ENCODE assay signal across 11 cellular contexts in genomic region chr4:91064157-91064853, GRCh38.
DNase-seq lines count a peak whose midpoint lies in the region; ATAC-seq, FAIRE-seq and TF ChIP-seq lines count a peak whose summit lies in the region.
"Had no signal": no experiment of that assay in that cellular context is flagged by ENCODE, and none has a peak within 500 bp of the region (broad histone marks: within the 10 kb centered on the region; RNA-seq: fewer than 3 reads in every experiment).

No MANE protein-coding gene starts in this region.

- H3K9me3 ChIP-seq in keratinocyte (ENCODE audit: control insufficient read depth, low read depth, low read length) = no peaks in the 10 kb centered on the region
- H3K9me3 ChIP-seq: spleen had no signal

- DNase-seq in COLO668 (lab: John Stamatoyannopoulos, UW; ENCODE audit: unreplicated experiment) (peak; percentile 76), NCI-H1105 treated with DMSO at 0.1 percent for 48 hours (lab: John Stamatoyannopoulos, UW) (peak; percentile 88), keratinocyte (ENCODE audit: low read depth, low spot score) (peak; percentile 76)
- DNase-seq in stimulated activated naive CD4-positive, alpha-beta T cell treated with Interleukin-2 at 50 U/mL for 16 hours (lab: John Stamatoyannopoulos, UW) = no peak
- DNase-seq in stimulated activated CD4-positive, alpha-beta T cell treated with anti-CD3 and anti-CD28 coated beads, Interleukin-2, amount 100 ng/mL, for 24 hours = no peak
- DNase-seq: CD8-positive, alpha-beta memory T cell; spleen had no signal

- H3K79me2 ChIP-seq in keratinocyte (ENCODE audit: control insufficient read depth, insufficient read depth, low read length) = no peaks in the 10 kb centered on the region

- no peak for TF ChIP-seq CTCF in keratinocyte (optimal IDR thresholded peaks at IDR 0.05 in 1 of 3, IDR thresholded peaks at IDR 0.05 in 1 of 3, conservative IDR thresholded peaks at IDR 0.05 in 1 of 3; ENCODE audit: extremely low read depth in 1 of 3, insufficient read depth in 2 of 3, low read length in 3 of 3)

- H3K4me1 ChIP-seq in keratinocyte (ENCODE audit: control insufficient read depth, extremely low read depth, insufficient read depth, low read length) = peaks cover 5% of the 10 kb centered on the region
- H3K4me1 ChIP-seq: spleen had no signal

- H3K27me3 ChIP-seq in keratinocyte (ENCODE audit: control insufficient read depth, extremely low read depth, insufficient read depth, low read length) = no peaks in the 10 kb centered on the region
- H3K27me3 ChIP-seq: dorsolateral prefrontal cortex, spleen had no signal

- no peak overlapping the region for H2AFZ ChIP-seq in keratinocyte (ENCODE audit: control insufficient read depth, low read length)

- FAIRE-seq in keratinocyte (lab: Jason Lieb, UNC) = peak; percentile 46

- no peak overlapping the region for H3K9ac ChIP-seq in keratinocyte (ENCODE audit: control insufficient read depth, extremely low read depth, insufficient read depth, low read length)

- ATAC-seq in SK-N-SH treated with all-trans-retinoic acid at 6 μM for 48 hours = peak; percentile 91
- no peak for ATAC-seq in GM18873 (IDR thresholded peaks at IDR 0.05; ENCODE audit: low FRiP score, unreplicated experiment)
- no peak for ATAC-seq in GM18861 (IDR thresholded peaks at IDR 0.05; ENCODE audit: unreplicated experiment)

- H3K36me3 ChIP-seq in keratinocyte (ENCODE audit: control insufficient read depth in 2 of 2, extremely low read depth in 1 of 2, insufficient read depth in 2 of 2, low read length in 2 of 2) = no peaks in the 10 kb centered on the region
- H3K36me3 ChIP-seq: spleen had no signal

- H3K27ac ChIP-seq in keratinocyte (ENCODE audit: control insufficient read depth, insufficient read depth, low read length) = no peak overlapping the region
- H3K27ac ChIP-seq: dorsolateral prefrontal cortex, spleen had no signal

- H3K4me2 ChIP-seq in keratinocyte (ENCODE audit: control insufficient read depth, extremely low read depth, insufficient read depth, low read depth, low read length) = no peak overlapping the region

- no peak overlapping the region for H3K4me3 ChIP-seq in keratinocyte (ENCODE audit: control insufficient read depth in 2 of 3, extremely low read depth in 1 of 3, insufficient read depth in 2 of 3, low read depth in 1 of 3, low read length in 3 of 3)
- H3K4me3 ChIP-seq: dorsolateral prefrontal cortex, spleen had no signal

- H3K9me1 ChIP-seq in keratinocyte (ENCODE audit: control insufficient read depth, extremely low read depth, insufficient read depth, low read length) = no peaks in the 10 kb centered on the region

- H4K20me1 ChIP-seq in keratinocyte (ENCODE audit: control insufficient read depth, extremely low read depth, insufficient read depth, low read length) = no peaks in the 10 kb centered on the region

- dilution Hi-C loops in keratinocyte (cut with MboI; ENCODE audit: extremely low pct_ligation_motif_present, low sequenced_read_pairs) = no loop called here

TF ChIP-seq in SK-N-SH treated with all-trans-retinoic acid at 6 μM for 48 hours, 23 proteins besides CTCF, POLR2A, EP300 and RAD21:
- TF ChIP-seq ZFP3 (CRISPR knock-in tag; IDR thresholded peaks at IDR 0.05) = no peak
- no peak for TF ChIP-seq BACH2 (CRISPR knock-in tag; IDR thresholded peaks at IDR 0.05; ENCODE audit: borderline replicate concordance)
- TF ChIP-seq TCF4 (CRISPR knock-in tag; IDR thresholded peaks at IDR 0.05; ENCODE audit: borderline replicate concordance) = peak; percentile 99
- no peak for TF ChIP-seq RARB (CRISPR knock-in tag; IDR thresholded peaks at IDR 0.05)
- TF ChIP-seq, protein P1, sequence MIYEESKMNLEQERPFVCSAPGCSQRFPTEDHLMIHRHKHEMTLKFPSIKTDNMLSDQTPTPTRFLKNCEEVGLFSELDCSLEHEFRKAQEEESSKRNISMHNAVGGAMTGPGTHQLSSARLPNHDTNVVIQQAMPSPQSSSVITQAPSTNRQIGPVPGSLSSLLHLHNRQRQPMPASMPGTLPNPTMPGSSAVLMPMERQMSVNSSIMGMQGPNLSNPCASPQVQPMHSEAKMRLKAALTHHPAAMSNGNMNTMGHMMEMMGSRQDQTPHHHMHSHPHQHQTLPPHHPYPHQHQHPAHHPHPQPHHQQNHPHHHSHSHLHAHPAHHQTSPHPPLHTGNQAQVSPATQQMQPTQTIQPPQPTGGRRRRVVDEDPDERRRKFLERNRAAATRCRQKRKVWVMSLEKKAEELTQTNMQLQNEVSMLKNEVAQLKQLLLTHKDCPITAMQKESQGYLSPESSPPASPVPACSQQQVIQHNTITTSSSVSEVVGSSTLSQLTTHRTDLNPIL (CRISPR knock-in tag; IDR thresholded peaks at IDR 0.05; ENCODE audit: low read depth) = no peak; the same call in 1 of the 2 replicates
- no peak for TF ChIP-seq PPARA (CRISPR knock-in tag; IDR thresholded peaks at IDR 0.05; ENCODE audit: borderline replicate concordance)
- peak; percentile 64; the same call in 1 of the 2 replicates for TF ChIP-seq ZNF8 (CRISPR knock-in tag; IDR thresholded peaks at IDR 0.05)
- no peak for TF ChIP-seq ZFP30 (CRISPR knock-in tag; IDR thresholded peaks at IDR 0.05)
- no peak for TF ChIP-seq ZC3H10 (CRISPR knock-in tag; IDR thresholded peaks at IDR 0.05)
- TF ChIP-seq, protein P2, sequence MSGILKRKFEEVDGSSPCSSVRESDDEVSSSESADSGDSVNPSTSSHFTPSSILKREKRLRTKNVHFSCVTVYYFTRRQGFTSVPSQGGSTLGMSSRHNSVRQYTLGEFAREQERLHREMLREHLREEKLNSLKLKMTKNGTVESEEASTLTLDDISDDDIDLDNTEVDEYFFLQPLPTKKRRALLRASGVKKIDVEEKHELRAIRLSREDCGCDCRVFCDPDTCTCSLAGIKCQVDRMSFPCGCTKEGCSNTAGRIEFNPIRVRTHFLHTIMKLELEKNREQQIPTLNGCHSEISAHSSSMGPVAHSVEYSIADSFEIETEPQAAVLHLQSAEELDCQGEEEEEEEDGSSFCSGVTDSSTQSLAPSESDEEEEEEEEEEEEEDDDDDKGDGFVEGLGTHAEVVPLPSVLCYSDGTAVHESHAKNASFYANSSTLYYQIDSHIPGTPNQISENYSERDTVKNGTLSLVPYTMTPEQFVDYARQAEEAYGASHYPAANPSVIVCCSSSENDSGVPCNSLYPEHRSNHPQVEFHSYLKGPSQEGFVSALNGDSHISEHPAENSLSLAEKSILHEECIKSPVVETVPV (CRISPR knock-in tag; IDR thresholded peaks at IDR 0.05) = peak; percentile 76
- no peak for TF ChIP-seq OSR1 (CRISPR knock-in tag; IDR thresholded peaks at IDR 0.05)
- 0 out of 2 replicates have a peak, but pooled peaks have one; percentile 17 for TF ChIP-seq ZNF565 (CRISPR knock-in tag; conservative IDR thresholded peaks at IDR 0.05; ENCODE audit: low read depth)
- TF ChIP-seq ZNF70 (CRISPR knock-in tag; IDR thresholded peaks at IDR 0.05) = 0 out of 2 replicates have a peak, but pooled peaks have one; percentile 15
- no peak for TF ChIP-seq CSDC2 (CRISPR knock-in tag; IDR thresholded peaks at IDR 0.05)
- no peak for TF ChIP-seq ESRRG (CRISPR knock-in tag; IDR thresholded peaks at IDR 0.05)
- peak; percentile 95 for TF ChIP-seq TSHZ2 (CRISPR knock-in tag; IDR thresholded peaks at IDR 0.05)
- peak; percentile 74 for TF ChIP-seq SNAI2 (CRISPR knock-in tag; IDR thresholded peaks at IDR 0.05)
- TF ChIP-seq PATZ1 (CRISPR knock-in tag; IDR thresholded peaks at IDR 0.05; ENCODE audit: borderline replicate concordance) = no peak
- TF ChIP-seq ISL1 (CRISPR knock-in tag; IDR thresholded peaks at IDR 0.05) = peak; percentile 79
- no peak for TF ChIP-seq ARNTL (CRISPR knock-in tag; IDR thresholded peaks at IDR 0.05; ENCODE audit: borderline replicate concordance, low read depth)
- peak; percentile 75 for TF ChIP-seq GLIS3 (CRISPR knock-in tag; IDR thresholded peaks at IDR 0.05)

Comparison
In these comparisons a context has a peak if more than half of its experiments do, and no peak if none do; other contexts are left out.
1. DNase-seq: peak in COLO668 (single experiment), NCI-H1105 treated with DMSO at 0.1 percent for 48 hours (single experiment) and keratinocyte (single experiment); none in stimulated activated naive CD4-positive, alpha-beta T cell treated with Interleukin-2 at 50 U/mL for 16 hours (single experiment) and stimulated activated CD4-positive, alpha-beta T cell treated with anti-CD3 and anti-CD28 coated beads, Interleukin-2, amount 100 ng/mL, for 24 hours (0 of 2).